12 cellular contexts compared by ENCODE assay signal in genomic region chr14:20174205-20174604, GRCh38. TPM values are rescaled to one million over a fixed set of nuclear protein-coding genes. Genes with fewer than 3 reads are reported as not detected.
"Had no signal": no experiment of that assay in that cellular context is flagged by ENCODE, and none has a peak within 500 bp of the region (broad histone marks: within the 10 kb centered on the region; RNA-seq: fewer than 3 reads in every experiment).

No MANE protein-coding gene starts in this region.

RNA-seq across cellular contexts. Expression of gene OR11G2, which starts 16.5 kb away (rescaled TPM):
- total RNA-seq: OCI-LY7, PC-3, PC-9, Peyer's patch, Right ventricle myocardium inferior, Right ventricle myocardium superior, RPMI7951, SJCRH30, SJSA1, SK-MEL-5, T-cell had no signal
- polyA plus RNA-seq: SK-N-SH had no signal

RNA-seq across cellular contexts. Expression of gene OR4N5, which starts 35.6 kb away (rescaled TPM):
- total RNA-seq: OCI-LY7, PC-3, PC-9, Peyer's patch, Right ventricle myocardium inferior, Right ventricle myocardium superior, RPMI7951, SJCRH30, SJSA1, SK-MEL-5, T-cell had no signal
- polyA plus RNA-seq: SK-N-SH had no signal

RNA-seq across cellular contexts. Expression of gene OR11H6, which starts 49.3 kb away (rescaled TPM):
- total RNA-seq: OCI-LY7, PC-3, PC-9, Peyer's patch, Right ventricle myocardium inferior, Right ventricle myocardium superior, RPMI7951, SJCRH30, SJSA1, SK-MEL-5, T-cell had no signal
- polyA plus RNA-seq: SK-N-SH had no signal

RNA-seq across cellular contexts. Expression of gene OR11H7, which starts 54.6 kb away (rescaled TPM):
- total RNA-seq: OCI-LY7, PC-3, PC-9, Peyer's patch, Right ventricle myocardium inferior, Right ventricle myocardium superior, RPMI7951, SJCRH30, SJSA1, SK-MEL-5, T-cell had no signal
- polyA plus RNA-seq: SK-N-SH had no signal
